Comparison of ENCODE assay signal across 24 cellular contexts in genomic region chr14:33057585-33057984, GRCh38.
"Had no signal": no experiment of that assay in that cellular context is flagged by ENCODE, and none has a peak within 500 bp of the region (broad histone marks: within the 10 kb centered on the region; RNA-seq: fewer than 3 reads in every experiment).

No MANE protein-coding gene starts in this region.

- H3K27me3 Mint-ChIP-seq: activated B cell treated with CpG ODN at 0.5 μM for 24 hours; activated naive CD8-positive, alpha-beta T cell treated with anti-CD3 and anti-CD28 coated beads, Interleukin-2, amount 10 ng/mL, durations not matched to agents 7 days and 5 days; stimulated activated naive B cell treated with anti-CD40 and anti-IgM and Interleukin-4, amounts not matched to agents 10 μg/mL and 1 μg/mL and 100 μg/mL, for 72 hours had no signal

- H3K9me3 ChIP-seq: esophagus squamous epithelium, gastrocnemius medialis, left lung, testis, vagina had no signal

- H3K27me3 ChIP-seq: esophagus squamous epithelium, gastrocnemius medialis, left lung, testis, vagina had no signal

- H3K36me3 Mint-ChIP-seq: activated naive CD8-positive, alpha-beta T cell treated with anti-CD3 and anti-CD28 coated beads, Interleukin-2, amount 10 ng/mL, durations not matched to agents 7 days and 5 days; mesothelial cell of epicardium; natural killer cell; stimulated activated naive B cell treated with anti-CD40 and anti-IgM and Interleukin-4, amounts not matched to agents 10 μg/mL and 1 μg/mL and 100 μg/mL, for 72 hours; type B pancreatic cell had no signal

- DNase-seq: activated B cell treated with CpG ODN at 0.5 μM for 24 hours; activated CD4-positive, alpha-beta T cell treated with anti-CD3 and anti-CD28 coated beads for 4 hours; activated CD4-positive, alpha-beta T cell treated with anti-CD3 and anti-CD28 coated beads, Interleukin-2, amount 50 U/mL, for 48 hours; activated CD8-positive, alpha-beta memory T cell treated with anti-CD3 and anti-CD28 coated beads, Interleukin-2, amount 50 U/mL, for 48 hours; activated naive CD4-positive, alpha-beta T cell treated with Interleukin-2 at 50 U/mL for 16 hours; activated naive CD8-positive, alpha-beta T cell treated with anti-CD3 and anti-CD28 coated beads, Interleukin-2, amount 10 ng/mL, durations not matched to agents 7 days and 5 days; activated T-cell treated with anti-CD3 and anti-CD28 coated beads, Interleukin-2, amount 50 U/mL, for 4 hours; amniotic stem cell; esophagus squamous epithelium; gastrocnemius medialis; hippocampal formation; kidney glomerular epithelial cell; left lung; natural killer cell; small intestine; stimulated activated naive B cell treated with anti-CD40 and anti-IgM and Interleukin-4, amounts not matched to agents 10 μg/mL and 1 μg/mL and 100 μg/mL, for 72 hours; testis had no signal

- ATAC-seq: activated T-cell treated with anti-CD3 and anti-CD28 coated beads, Interleukin-2, amount 50 U/mL, for 4 hours; gastrocnemius medialis; left lung; natural killer cell; sciatic nerve; stimulated activated naive B cell treated with anti-CD40 and anti-IgM and Interleukin-4, amounts not matched to agents 10 μg/mL and 1 μg/mL and 100 μg/mL, for 72 hours had no signal

- H3K27ac ChIP-seq: coronary artery, esophagus squamous epithelium, gastrocnemius medialis, left lung, testis, vagina had no signal

- H3K27ac Mint-ChIP-seq: activated B cell treated with CpG ODN at 0.5 μM for 24 hours; activated naive CD8-positive, alpha-beta T cell treated with anti-CD3 and anti-CD28 coated beads, Interleukin-2, amount 10 ng/mL, durations not matched to agents 7 days and 5 days; activated T-helper 2 cell treated with anti-CD3 and anti-CD28 coated beads, Interferon-gamma antibody, Interleukin-2, Interleukin-4, amounts not matched to agents 10 μg/mL and 5 μg/mL and 100 μg/mL, durations not matched to agents 14 hours and 24 hours and 36 hours; mesothelial cell of epicardium; natural killer cell; stimulated activated naive B cell treated with anti-CD40 and anti-IgM and Interleukin-4, amounts not matched to agents 10 μg/mL and 1 μg/mL and 100 μg/mL, for 72 hours; type B pancreatic cell had no signal

- H3K4me3 Mint-ChIP-seq: activated B cell treated with CpG ODN at 0.5 μM for 24 hours; activated naive CD8-positive, alpha-beta T cell treated with anti-CD3 and anti-CD28 coated beads, Interleukin-2, amount 10 ng/mL, durations not matched to agents 7 days and 5 days; activated T-cell treated with anti-CD3 and anti-CD28 coated beads, Interleukin-2, amount 50 U/mL, for 4 hours; mesothelial cell of epicardium; natural killer cell; stimulated activated naive B cell treated with anti-CD40 and anti-IgM and Interleukin-4, amounts not matched to agents 10 μg/mL and 1 μg/mL and 100 μg/mL, for 72 hours; type B pancreatic cell had no signal

- H3K4me1 Mint-ChIP-seq: activated B cell treated with CpG ODN at 0.5 μM for 24 hours; activated naive CD8-positive, alpha-beta T cell treated with anti-CD3 and anti-CD28 coated beads, Interleukin-2, amount 10 ng/mL, durations not matched to agents 7 days and 5 days; natural killer cell; stimulated activated naive B cell treated with anti-CD40 and anti-IgM and Interleukin-4, amounts not matched to agents 10 μg/mL and 1 μg/mL and 100 μg/mL, for 72 hours had no signal

- H3K9me3 Mint-ChIP-seq: activated B cell treated with CpG ODN at 0.5 μM for 24 hours, mesothelial cell of epicardium, type B pancreatic cell had no signal

- H3K4me3 ChIP-seq: coronary artery, esophagus squamous epithelium, gastrocnemius medialis, left lung, lung, testis, vagina had no signal
